12 cellular contexts compared by ENCODE assay signal in the genomic region with DNA sequence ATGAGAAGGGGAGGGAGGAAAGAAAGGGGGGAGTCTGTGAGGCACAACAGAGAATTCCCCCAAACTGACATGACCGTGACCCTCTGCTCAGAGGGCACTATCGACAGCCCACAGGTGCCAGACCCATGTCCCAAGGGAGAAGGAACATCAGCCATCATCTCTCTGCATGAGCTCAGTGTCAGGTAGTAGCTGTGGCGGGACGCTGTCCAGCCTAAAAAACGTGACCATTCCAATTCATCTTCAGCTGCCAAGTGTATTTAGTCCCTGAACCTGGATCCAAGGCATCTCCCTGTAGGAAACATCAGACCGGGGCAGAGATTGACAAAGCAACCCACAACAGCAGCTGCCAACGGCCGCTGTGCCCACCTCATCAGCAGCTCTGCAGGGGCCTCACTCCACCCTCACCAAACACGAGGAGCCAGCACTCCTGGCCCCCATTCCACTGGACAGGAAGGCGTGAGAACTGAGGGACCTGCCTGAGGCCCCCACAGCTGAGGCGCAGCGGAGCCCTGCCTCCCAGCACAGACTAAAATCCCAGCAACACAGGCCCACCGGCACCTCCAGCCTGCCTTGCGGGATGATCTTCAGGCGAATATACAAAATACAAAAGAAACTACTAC. TPM values are rescaled to one million over a fixed set of nuclear protein-coding genes. Genes with fewer than 3 reads are reported as not detected.
DNase-seq lines count a peak whose midpoint lies in the region; ATAC-seq, FAIRE-seq and TF ChIP-seq lines count a peak whose summit lies in the region.
"Had no signal": no experiment of that assay in that cellular context is flagged by ENCODE, and none has a peak within 500 bp of the region (broad histone marks: within the 10 kb centered on the region; RNA-seq: fewer than 3 reads in every experiment).

No MANE protein-coding gene starts in this region.

- no peaks in the 10 kb centered on the region; the same call in 1 of the 2 replicates for H4K20me1 ChIP-seq in OCI-LY7 (ENCODE audit: insufficient read depth, low read length)
- H4K20me1 ChIP-seq in astrocyte (ENCODE audit: insufficient read depth, low read length), result peaks cover 32% of the 10 kb centered on the region

- CTCF ChIA-PET in OCI-LY7 (lab: Charles Lee; ENCODE audit: unreplicated experiment), result no interaction called here

- H3K4me3 Mint-ChIP-seq in astrocyte (ENCODE audit: unreplicated experiment), result no peak overlapping the region

- H2AFZ ChIP-seq in OCI-LY7 (ENCODE audit: low read length), result no peak overlapping the region
- no peak overlapping the region for H2AFZ ChIP-seq in astrocyte (ENCODE audit: low read depth, low read length)

- intact Hi-C loops in OCI-LY7 (cut with micrococcal nuclease; ENCODE audit: unreplicated experiment) (loop anchor here (10.0 kb wide), 1 partner anchor 223 kb away; a partner anchor contains a TSS), lower lobe of right lung (cut with DNase I) (no loop called here), left colon (cut with DNase I, micrococcal nuclease) (no loop called here)

- H3K36me3 ChIP-seq in OCI-LY7 (ENCODE audit: insufficient read depth, low read length) (peaks cover 43% of the 10 kb centered on the region), astrocyte (ENCODE audit: insufficient read depth, low read length) (no peaks in the 10 kb centered on the region), lower lobe of right lung (peaks cover 54% of the 10 kb centered on the region), thoracic aorta (peaks cover 38% of the 10 kb centered on the region)

- H3K9ac ChIP-seq in astrocyte (ENCODE audit: low read length), result no peak overlapping the region

- no peaks in the 10 kb centered on the region for H3K79me2 ChIP-seq in OCI-LY7 (ENCODE audit: insufficient read depth, low read depth, low read length)
- peaks cover 6% of the 10 kb centered on the region for H3K79me2 ChIP-seq in astrocyte (ENCODE audit: insufficient read depth, low read length)

- FAIRE-seq in astrocyte (lab: Jason Lieb, UNC), result no peak

- POLR2A ChIA-PET in OCI-LY7 (lab: Charles Lee), result no interaction called here

- no peaks in the 10 kb centered on the region for H3K9me3 ChIP-seq in OCI-LY7 (ENCODE audit: low read length)
- H3K9me3 ChIP-seq in astrocyte (ENCODE audit: insufficient read depth, low read depth, low read length), result no peaks in the 10 kb centered on the region
- no peaks in the 10 kb centered on the region for H3K9me3 ChIP-seq in lower lobe of right lung
- H3K9me3 ChIP-seq in thoracic aorta, result no peaks in the 10 kb centered on the region

- H3K9me2 ChIP-seq in OCI-LY7 (ENCODE audit: insufficient read depth, low read length), result no peaks in the 10 kb centered on the region

- H3K4me3 ChIP-seq in OCI-LY7 (ENCODE audit: low read depth, low read length, poor library complexity, severe bottlenecking), result no peak overlapping the region
- no peak overlapping the region for H3K4me3 ChIP-seq in astrocyte (ENCODE audit: insufficient read depth, low read depth, low read length)
- no peak overlapping the region for H3K4me3 ChIP-seq in lower lobe of right lung
- H3K4me3 ChIP-seq in thoracic aorta, result no peak overlapping the region

- BruUV-seq in OCI-LY7 (replicated peaks; lab: Mats Ljungman, UMichigan), result TSS peak; percentile 59

- DNase-seq in OCI-LY7 (ENCODE audit: low spot score) (no peak), astrocyte (ENCODE audit: low read depth) (no peak), lower lobe of right lung (no peak), thoracic aorta (ENCODE audit: low spot score) (no peak), left colon (no peak)
- DNase-seq: foreskin keratinocyte, islet precursor cell, NCI-H2107 had no signal

- peaks cover 34% of the 10 kb centered on the region for H3K4me1 Mint-ChIP-seq in astrocyte (ENCODE audit: low read depth, unreplicated experiment)

- H3K27ac ChIP-seq in OCI-LY7 (ENCODE audit: low read depth, low read length, poor library complexity, severe bottlenecking) (no peak overlapping the region), astrocyte (ENCODE audit: low read depth, low read length) (peak overlapping the region; percentile 43), lower lobe of right lung (peak overlapping the region; percentile 86), thoracic aorta (peak overlapping the region; percentile 80 to 91)
- H3K27ac ChIP-seq: foreskin keratinocyte, HL-60 had no signal

- peak overlapping the region; percentile 79 for H3K27ac Mint-ChIP-seq in astrocyte (ENCODE audit: unreplicated experiment)

- no peak overlapping the region for H3K4me2 ChIP-seq in OCI-LY7 (ENCODE audit: low read length)
- peak overlapping the region; percentile 71 for H3K4me2 ChIP-seq in astrocyte (ENCODE audit: low read length)

- ATAC-seq in lower lobe of right lung, result no peak
- no peak for ATAC-seq in thoracic aorta (ENCODE audit: insufficient number of reproducible peaks, low FRiP score, low read depth)
- no peak for ATAC-seq in HG03342 (IDR thresholded peaks at IDR 0.05; ENCODE audit: unreplicated experiment)
- ATAC-seq in GM19328 (IDR thresholded peaks at IDR 0.05; ENCODE audit: unreplicated experiment), result no peak
- no peak for ATAC-seq in left colon
- ATAC-seq: foreskin keratinocyte had no signal

- H3K27me3 ChIP-seq in astrocyte (ENCODE audit: insufficient read depth, low read length) (no peaks in the 10 kb centered on the region), lower lobe of right lung (ENCODE audit: low read depth) (no peaks in the 10 kb centered on the region), thoracic aorta (replicated peaks; ENCODE audit: insufficient read depth) (no peaks in the 10 kb centered on the region)
- H3K27me3 ChIP-seq: foreskin keratinocyte had no signal

- TF ChIP-seq CTCF in OCI-LY7 (conservative IDR thresholded peaks at IDR 0.05; ENCODE audit: low read length) (no peak), astrocyte (IDR thresholded peaks at IDR 0.05; ENCODE audit: insufficient read depth, low read depth, low read length) (no peak), lower lobe of right lung (IDR thresholded peaks at IDR 0.05) (no peak), thoracic aorta (IDR thresholded peaks at IDR 0.05) (no peak)

- H3K9me3 Mint-ChIP-seq in astrocyte (ENCODE audit: unreplicated experiment), result no peaks in the 10 kb centered on the region

- H3K4me1 ChIP-seq in OCI-LY7 (ENCODE audit: insufficient read depth, low read length, poor library complexity, severe bottlenecking), result no peaks in the 10 kb centered on the region
- peaks cover 18% of the 10 kb centered on the region for H3K4me1 ChIP-seq in astrocyte (ENCODE audit: insufficient read depth, low read length)
- peaks cover 32% of the 10 kb centered on the region for H3K4me1 ChIP-seq in lower lobe of right lung
- H3K4me1 ChIP-seq in thoracic aorta (ENCODE audit: control insufficient read depth in 1 of 2, low read depth in 2 of 2), result peaks cover 20 to 34% of the 10 kb centered on the region in 2 donors

- H3K36me3 Mint-ChIP-seq in astrocyte (ENCODE audit: low read depth, unreplicated experiment), result peaks cover 6% of the 10 kb centered on the region

- no peaks in the 10 kb centered on the region for H3K27me3 Mint-ChIP-seq in astrocyte (ENCODE audit: low read depth, unreplicated experiment)

RNA-seq across cellular contexts. Expression of a gene that starts 8.6 kb away (rescaled TPM):
- 27.4 and 64.6 TPM in 2 replicates for total RNA-seq in OCI-LY7 (2014; rRNA removed; shearing (Covaris generic))
- total RNA-seq in OCI-LY7 (2022) (62.5 and 66.1 TPM in 2 replicates), astrocyte (30.4 and 34.1 TPM in 2 replicates), lower lobe of right lung (60.6 TPM), thoracic aorta (10 to 100 TPM; 43.7 to 75.9 TPM), left colon (10 to 100 TPM; 33.1 to 36.8 TPM)

RNA-seq across cellular contexts. Expression of a gene that starts 12.7 kb away (rescaled TPM):
- total RNA-seq in OCI-LY7 (2014; rRNA removed; shearing (Covaris generic)), result not detected in 2 replicates
- not detected in 2 replicates for total RNA-seq in OCI-LY7 (2022)
- not detected in 2 replicates for total RNA-seq in astrocyte
- not detected for total RNA-seq in lower lobe of right lung
- total RNA-seq in thoracic aorta, result not detected
- under 1 TPM in 1 of 2 donors, not detected in 1; 0.14 TPM for total RNA-seq in left colon
- total RNA-seq: dermis microvascular lymphatic vessel endothelial cell, foreskin keratinocyte had no signal

RNA-seq across cellular contexts. Expression of a gene that starts 33.1 kb away (rescaled TPM):
- 0.08 TPM in 1 of 2 replicates, not detected in the other for total RNA-seq in OCI-LY7 (2014; rRNA removed; shearing (Covaris generic))
- total RNA-seq in OCI-LY7 (2022) (0.24 and 0.34 TPM in 2 replicates), astrocyte (0.30 and 0.38 TPM in 2 replicates), lower lobe of right lung (18.8 TPM), thoracic aorta (not detected), left colon (under 1 TPM; 0.09 to 0.34 TPM)
- total RNA-seq: foreskin keratinocyte had no signal

RNA-seq across cellular contexts. Expression of a gene that starts 33.3 kb away (rescaled TPM):
- 15.4 and 16.3 TPM in 2 replicates for total RNA-seq in OCI-LY7 (2014; rRNA removed; shearing (Covaris generic))
- total RNA-seq in OCI-LY7 (2022), result 25.1 and 26.9 TPM in 2 replicates
- 26.5 and 29.2 TPM in 2 replicates for total RNA-seq in astrocyte
- total RNA-seq in lower lobe of right lung, result 22.5 TPM
- total RNA-seq in thoracic aorta, result 10 to 100 TPM in 1 of 2 donors, 1 to 10 TPM in 1; 7.2 to 14.4 TPM
- total RNA-seq in left colon, result 10 to 100 TPM; 11.5 to 13.2 TPM

Comparison
In these comparisons a context has a peak if more than half of its experiments do, and no peak if none do; other contexts are left out.
1. RNA of a gene that starts 33.1 kb away (total RNA-seq): 18.8 TPM in lower lobe of right lung (single experiment); 0.08 to 0.34 TPM in OCI-LY7, 0.09 to 0.34 TPM in left colon, 0.30 to 0.38 TPM in astrocyte and not detected in thoracic aorta; every median in the first group is over 10 times any median in the second.